In the genomic region with DNA sequence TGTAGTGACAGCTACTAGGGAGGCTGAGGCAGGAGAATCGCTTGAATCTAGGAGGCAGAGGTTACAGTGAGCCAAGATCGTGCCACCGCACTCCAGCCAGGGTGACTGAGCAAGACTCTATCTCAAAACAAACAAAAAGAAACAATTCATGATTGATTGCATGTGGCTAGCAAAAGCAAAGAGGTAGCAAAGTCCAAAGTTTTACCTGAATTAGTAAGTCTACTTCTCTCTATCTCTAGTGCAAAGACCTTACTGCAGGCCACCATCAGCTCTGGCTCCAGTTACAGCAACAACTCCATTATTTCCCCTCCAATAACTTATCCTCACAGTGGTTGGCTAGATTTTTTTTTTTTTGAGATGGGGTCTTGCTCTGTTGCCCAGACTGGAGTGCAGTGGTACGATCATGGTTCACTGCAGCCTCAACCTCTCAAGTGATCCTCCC, we compare ENCODE assay signal across 16 cellular contexts. TPM values are rescaled to one million over a fixed set of nuclear protein-coding genes. Genes with fewer than 3 reads are reported as not detected.
DNase-seq lines count a peak whose midpoint lies in the region; TF ChIP-seq lines count a peak whose summit lies in the region.
"Had no signal": no experiment of that assay in that cellular context is flagged by ENCODE, and none has a peak within 500 bp of the region (broad histone marks: within the 10 kb centered on the region; RNA-seq: fewer than 3 reads in every experiment).

No MANE protein-coding gene starts in this region.

- H4K8ac ChIP-seq in neuronal stem cell (ENCODE audit: low read depth, low read length): no peak overlapping the region

- no peak overlapping the region for H3K14ac ChIP-seq in neuronal stem cell (ENCODE audit: low read length)

- H3K4me1 ChIP-seq in hepatocyte (ENCODE audit: insufficient read depth): peaks cover 16% of the 10 kb centered on the region
- peaks cover 8 to 9% of the 10 kb centered on the region in 2 donors for H3K4me1 ChIP-seq in mucosa of rectum (ENCODE audit: control insufficient read depth in 2 of 2, insufficient read depth in 2 of 2, low read length in 2 of 2)
- no peaks in the 10 kb centered on the region for H3K4me1 ChIP-seq in neuronal stem cell (ENCODE audit: control insufficient read depth in 2 of 2, insufficient read depth in 1 of 2, low read depth in 1 of 2, low read length in 2 of 2)

- H3K27ac Mint-ChIP-seq in type B pancreatic cell: peak overlapping the region; percentile 41

- H3K27ac ChIP-seq in hepatocyte: peak overlapping the region; percentile 85
- peak overlapping the region; percentile 27 to 53 for H3K27ac ChIP-seq in mucosa of rectum (ENCODE audit: low read depth in 2 of 2, low read length in 2 of 2)
- H3K27ac ChIP-seq in neuronal stem cell (replicated peaks; ENCODE audit: low read length): no peak overlapping the region

- no peak overlapping the region for H3K23ac ChIP-seq in neuronal stem cell (ENCODE audit: low read depth, low read length, poor library complexity)

- H3K36me3 ChIP-seq in hepatocyte (replicated peaks; ENCODE audit: insufficient read depth, low read depth) (no peaks in the 10 kb centered on the region), mucosa of rectum (ENCODE audit: control insufficient read depth in 2 of 2, insufficient read depth in 2 of 2, low read length in 2 of 2) (no peaks in the 10 kb centered on the region), neuronal stem cell (replicated peaks in 1 of 2; ENCODE audit: control insufficient read depth in 2 of 2, insufficient read depth in 2 of 2, low read length in 2 of 2) (no peaks in the 10 kb centered on the region)

- H3K27me3 Mint-ChIP-seq in type B pancreatic cell: no peaks in the 10 kb centered on the region

- H3K9me3 Mint-ChIP-seq in type B pancreatic cell: no peaks in the 10 kb centered on the region

- H2AK5ac ChIP-seq in neuronal stem cell (ENCODE audit: low read depth, low read length): no peak overlapping the region

- H2AFZ ChIP-seq in hepatocyte (no peak overlapping the region), neuronal stem cell (ENCODE audit: low read length) (no peak overlapping the region)

- no peak overlapping the region for H4K91ac ChIP-seq in neuronal stem cell (ENCODE audit: low read depth, low read length, poor library complexity)

- no peak overlapping the region for H3K4me2 ChIP-seq in hepatocyte
- no peak overlapping the region for H3K4me2 ChIP-seq in neuronal stem cell (ENCODE audit: insufficient read depth, low read length, poor library complexity, severe bottlenecking)
- H3K4me2 ChIP-seq: SK-N-SH had no signal

- no peak overlapping the region for H2BK15ac ChIP-seq in neuronal stem cell (ENCODE audit: low read length)

- no peak overlapping the region for H2BK120ac ChIP-seq in neuronal stem cell (ENCODE audit: low read depth, low read length)

- DNase-seq in HuH-7.5 (ENCODE audit: low spot score) (peak; percentile 51), hepatocyte (ENCODE audit: low spot score) (peak; percentile 57), type B pancreatic cell (ENCODE audit: extremely low spot score, unreplicated experiment) (no peak), NCI-H82 (lab: John Stamatoyannopoulos, UW) (no peak), HCEC 1CT (no peak), neuronal stem cell (ENCODE audit: low spot score) (no peak)
- DNase-seq: C1 segment of cervical spinal cord, DND-41, H7, KBM-7, NCI-H1694 treated with DMSO at 0.1 percent for 48 hours, NCI-H510A, NCI-H748 treated with DMSO at 0.1 percent for 48 hours, SHP77, SK-N-SH had no signal

- no peaks in the 10 kb centered on the region for H3K9me2 ChIP-seq in hepatocyte (replicated peaks; ENCODE audit: insufficient read depth)
- H3K9me2 ChIP-seq: SK-N-SH had no signal

- H3K79me1 ChIP-seq in neuronal stem cell (ENCODE audit: low read depth, low read length): peaks cover 1% of the 10 kb centered on the region

- H2BK12ac ChIP-seq in neuronal stem cell (ENCODE audit: low read length): no peak overlapping the region

- 73% methylated on average over 4 of the region's 4 CpGs for WGBS in hepatocyte (ENCODE audit: low lambda C conversion rate, missing lambda C conversion rate)
- WGBS in neuronal stem cell (ENCODE audit: extremely low coverage in 2 of 2, insufficient read length in 2 of 2, insufficient replicate concordance in 1 of 2), 2 donors: no CpG with 5 or more reads among the region's 4 CpGs

- no peak overlapping the region for H3K4ac ChIP-seq in neuronal stem cell (ENCODE audit: low read length)

- H3K9me3 ChIP-seq in hepatocyte (ENCODE audit: low read depth): no peaks in the 10 kb centered on the region
- no peaks in the 10 kb centered on the region for H3K9me3 ChIP-seq in mucosa of rectum (ENCODE audit: control insufficient read depth in 2 of 2, low read length in 2 of 2)
- no peaks in the 10 kb centered on the region for H3K9me3 ChIP-seq in neuronal stem cell (replicated peaks in 1 of 2; ENCODE audit: control insufficient read depth in 2 of 2, insufficient read depth in 1 of 2, low read depth in 1 of 2, low read length in 2 of 2)
- H3K9me3 ChIP-seq: SK-N-SH had no signal

- H3K27me3 ChIP-seq in hepatocyte: no peaks in the 10 kb centered on the region
- no peaks in the 10 kb centered on the region for H3K27me3 ChIP-seq in mucosa of rectum (ENCODE audit: control insufficient read depth in 2 of 2, insufficient read depth in 2 of 2, low read length in 2 of 2)
- no peaks in the 10 kb centered on the region for H3K27me3 ChIP-seq in neuronal stem cell (ENCODE audit: control insufficient read depth in 3 of 3, insufficient read depth in 3 of 3, low read depth in 1 of 3, low read length in 3 of 3)

- TF ChIP-seq CTCF in hepatocyte (IDR thresholded peaks at IDR 0.05; ENCODE audit: poor library complexity): no peak
- no peak for TF ChIP-seq CTCF in type B pancreatic cell (conservative IDR thresholded peaks at IDR 0.05)

- H3K36me3 Mint-ChIP-seq in type B pancreatic cell: no peaks in the 10 kb centered on the region

- no peak overlapping the region for H3K4me3 ChIP-seq in hepatocyte
- no peak overlapping the region for H3K4me3 ChIP-seq in mucosa of rectum (ENCODE audit: low read length in 2 of 2)
- H3K4me3 ChIP-seq in neuronal stem cell (ENCODE audit: low read length in 2 of 2): no peak overlapping the region

- H4K20me1 ChIP-seq in hepatocyte (ENCODE audit: insufficient read depth, poor library complexity, severe bottlenecking): no peaks in the 10 kb centered on the region

- no peaks in the 10 kb centered on the region for H3K79me2 ChIP-seq in hepatocyte

- H3K9ac ChIP-seq in mucosa of rectum (ENCODE audit: low read depth in 1 of 2, low read length in 2 of 2) (no peak overlapping the region), neuronal stem cell (ENCODE audit: low read depth, low read length, poor library complexity) (no peak overlapping the region)
- H3K9ac ChIP-seq: SK-N-SH had no signal

- H3K18ac ChIP-seq in neuronal stem cell (ENCODE audit: low read length): no peak overlapping the region

- no peak overlapping the region for H3K4me3 Mint-ChIP-seq in type B pancreatic cell

- no peak overlapping the region for H2BK5ac ChIP-seq in neuronal stem cell (ENCODE audit: low read length)

- H3K4me1 Mint-ChIP-seq in type B pancreatic cell (ENCODE audit: unreplicated experiment): peaks cover 5% of the 10 kb centered on the region

RNA-seq across cellular contexts. Expression of a gene that starts 6.2 kb away (rescaled TPM):
- total RNA-seq in hepatocyte (119 and 125 TPM in 2 replicates), type B pancreatic cell (ENCODE audit: low replicate concordance) (56.9 and 67.5 TPM in 2 replicates)
- polyA plus RNA-seq in hepatocyte: 73.2 and 80.5 TPM in 2 replicates
- polyA plus RNA-seq in neuronal stem cell (2013, experiment 1 of 2): 12.5 TPM
- 12.4 TPM for polyA plus RNA-seq in neuronal stem cell (2013, experiment 2 of 2)

RNA-seq across cellular contexts. Expression of a gene that starts 9.8 kb away (rescaled TPM):
- total RNA-seq in hepatocyte (59.9 and 69.4 TPM in 2 replicates), type B pancreatic cell (ENCODE audit: low replicate concordance) (27.5 and 37.2 TPM in 2 replicates)
- 17.2 and 18.9 TPM in 2 replicates for polyA plus RNA-seq in hepatocyte
- polyA plus RNA-seq in neuronal stem cell (2013, experiment 1 of 2): 11.7 TPM
- polyA plus RNA-seq in neuronal stem cell (2013, experiment 2 of 2): 11.9 TPM

Comparison
In these comparisons a context has a peak if more than half of its experiments do, and no peak if none do; other contexts are left out.
1. DNase-seq: peak in HuH-7.5 (single experiment) and hepatocyte (single experiment); none in type B pancreatic cell (single experiment), NCI-H82 (single experiment), HCEC 1CT (single experiment) and neuronal stem cell (single experiment).